ENCODE assay signal across 22 cellular contexts in genomic region chr1:36128905-36129206, GRCh38. TPM values are rescaled to one million over a fixed set of nuclear protein-coding genes. Genes with fewer than 3 reads are reported as not detected.
DNase-seq lines count a peak whose midpoint lies in the region; ATAC-seq, FAIRE-seq and TF ChIP-seq lines count a peak whose summit lies in the region.
"Had no signal": no experiment of that assay in that cellular context is flagged by ENCODE, and none has a peak within 500 bp of the region (broad histone marks: within the 10 kb centered on the region; RNA-seq: fewer than 3 reads in every experiment).

No MANE protein-coding gene starts in this region.

- CTCF ChIA-PET in HepG2 (lab: Yijun Ruan, JAX; ENCODE audit: low intra/inter-chr PET ratio, low total read pairs): no interaction called here

- no peak for TF ChIP-seq RAD21 in HepG2 (CRISPR knock-in tag; IDR thresholded peaks at IDR 0.05)

- H4K20me1 ChIP-seq in HepG2 (ENCODE audit: insufficient read depth, low read length): no peaks in the 10 kb centered on the region
- no peaks in the 10 kb centered on the region for H4K20me1 ChIP-seq in astrocyte (ENCODE audit: insufficient read depth, low read length)
- no peaks in the 10 kb centered on the region for H4K20me1 ChIP-seq in osteoblast (ENCODE audit: insufficient read depth, low read length)

- in situ Hi-C loops in HepG2 (cut with HindIII; ENCODE audit: extremely low pct_ligation_motif_present, low pct_unique_long_range_greater_than_20kb): no loop called here

- TF ChIP-seq CTCF in HepG2 (CRISPR knock-in tag; IDR thresholded peaks at IDR 0.05) (no peak), right lobe of liver (IDR thresholded peaks at IDR 0.05) (no peak), astrocyte (IDR thresholded peaks at IDR 0.05; ENCODE audit: insufficient read depth, low read depth, low read length) (no peak), osteoblast (IDR thresholded peaks at IDR 0.05; ENCODE audit: extremely low read depth, low read depth, low read length) (no peak)

- H3K4me1 Mint-ChIP-seq in astrocyte (ENCODE audit: low read depth, unreplicated experiment): peaks cover 29% of the 10 kb centered on the region

- intact Hi-C loops in HepG2 (cut with micrococcal nuclease; ENCODE audit: unreplicated experiment) (no loop called here), right lobe of liver (cut with DNase I) (no loop called here)

- POLR2A ChIA-PET in HepG2 (lab: Yijun Ruan, JAX): no interaction called here

- ATAC-seq in HepG2 (no peak), right lobe of liver (no peak), GM18909 (IDR thresholded peaks at IDR 0.05; ENCODE audit: poor library complexity, unreplicated experiment) (no peak)
- ATAC-seq: GM12878 had no signal

- TF ChIP-seq EP300 in HepG2 (IDR thresholded peaks at IDR 0.05; ENCODE audit: low read depth in 2 of 2, low read length in 2 of 2) (no peak), HepG2 (CRISPR knock-in tag; IDR thresholded peaks at IDR 0.05; ENCODE audit: borderline replicate concordance) (no peak)

- H3K9me3 ChIP-seq in HepG2 (ENCODE audit: low read length): no peaks in the 10 kb centered on the region
- no peaks in the 10 kb centered on the region for H3K9me3 ChIP-seq in right lobe of liver
- no peaks in the 10 kb centered on the region for H3K9me3 ChIP-seq in astrocyte (ENCODE audit: insufficient read depth, low read depth, low read length)
- no peaks in the 10 kb centered on the region for H3K9me3 ChIP-seq in osteoblast (ENCODE audit: low read depth, low read length)
- H3K9me3 ChIP-seq: BE2C; BLaER1 treated with 17β-estradiol and CSF1 and Interleukin-3, amounts not matched to agents 10 nM and 100 nM had no signal

- H3K36me3 ChIP-seq in HepG2 (replicated peaks in 1 of 2; ENCODE audit: control insufficient read depth in 1 of 2, insufficient read depth in 2 of 2, low read length in 2 of 2) (no peaks in the 10 kb centered on the region), right lobe of liver (no peaks in the 10 kb centered on the region), astrocyte (ENCODE audit: insufficient read depth, low read length) (no peaks in the 10 kb centered on the region), osteoblast (ENCODE audit: insufficient read depth, low read length) (no peaks in the 10 kb centered on the region)
- H3K36me3 ChIP-seq: BE2C; BLaER1 treated with 17β-estradiol and CSF1 and Interleukin-3, amounts not matched to agents 10 nM and 100 nM had no signal

- H3K9ac ChIP-seq in HepG2 (ENCODE audit: insufficient read depth, low read depth, low read length): no peak overlapping the region
- H3K9ac ChIP-seq in astrocyte (ENCODE audit: low read length): no peak overlapping the region
- H3K9ac ChIP-seq: BLaER1 treated with 17β-estradiol and CSF1 and Interleukin-3, amounts not matched to agents 10 nM and 100 nM had no signal

- H3K27ac Mint-ChIP-seq in astrocyte (ENCODE audit: unreplicated experiment): peak overlapping the region; percentile 75
- H3K27ac Mint-ChIP-seq: CD4-positive, alpha-beta T cell had no signal

- peaks cover 41% of the 10 kb centered on the region for H3K4me1 ChIP-seq in HepG2 (ENCODE audit: insufficient read depth, low read length)
- no peaks in the 10 kb centered on the region for H3K4me1 ChIP-seq in right lobe of liver
- peaks cover 17% of the 10 kb centered on the region for H3K4me1 ChIP-seq in astrocyte (ENCODE audit: insufficient read depth, low read length)
- peaks cover 27% of the 10 kb centered on the region for H3K4me1 ChIP-seq in osteoblast (ENCODE audit: insufficient read depth, low read length)
- H3K4me1 ChIP-seq: BE2C had no signal

- FAIRE-seq in HepG2 (lab: Jason Lieb, UNC) (no peak), astrocyte (lab: Jason Lieb, UNC) (no peak)
- FAIRE-seq: A204.1, D721Med, GM12878, H1 had no signal

- H3K79me2 ChIP-seq in HepG2 (ENCODE audit: insufficient read depth, low read length) (no peaks in the 10 kb centered on the region), astrocyte (ENCODE audit: insufficient read depth, low read length) (no peaks in the 10 kb centered on the region), osteoblast (ENCODE audit: insufficient read depth, low read length) (no peaks in the 10 kb centered on the region)

- H3K4me2 ChIP-seq in HepG2 (ENCODE audit: low read depth, low read length) (no peak overlapping the region), astrocyte (ENCODE audit: low read length) (no peak overlapping the region), osteoblast (ENCODE audit: insufficient read depth, low read length) (peak overlapping the region; percentile 36)

- 70% methylated on average over 2 of the region's 3 CpGs for whole genome bisulfite sequencing in HepG2 (ENCODE audit: low lambda C conversion rate)
- WGBS in right lobe of liver (ENCODE audit: insufficient coverage, low coverage, low lambda C conversion rate, missing lambda C conversion rate): 100% methylated on average over 3 of the region's 3 CpGs

- TF ChIP-seq POLR2A in HepG2 (IDR thresholded peaks at IDR 0.05; ENCODE audit: insufficient read depth in 1 of 2, low read depth in 2 of 2, low read length in 2 of 2): no peak
- TF ChIP-seq POLR2A in right lobe of liver (IDR thresholded peaks at IDR 0.05): no peak

- no peak overlapping the region for H3K4me3 ChIP-seq in HepG2 (replicated peaks in 1 of 3; ENCODE audit: insufficient read depth in 1 of 3, low read depth in 2 of 3, low read length in 3 of 3)
- H3K4me3 ChIP-seq in right lobe of liver: no peak overlapping the region
- H3K4me3 ChIP-seq in astrocyte (ENCODE audit: insufficient read depth, low read depth, low read length): no peak overlapping the region
- H3K4me3 ChIP-seq in osteoblast (ENCODE audit: insufficient read depth, low read length): no peak overlapping the region
- H3K4me3 ChIP-seq: BLaER1 treated with 17β-estradiol and CSF1 and Interleukin-3, amounts not matched to agents 10 nM and 100 nM; GM12878 had no signal

- peaks cover 18% of the 10 kb centered on the region for H3K27me3 Mint-ChIP-seq in astrocyte (ENCODE audit: low read depth, unreplicated experiment)

- no peak overlapping the region for H2AFZ ChIP-seq in HepG2 (ENCODE audit: low read length)
- no peak overlapping the region for H2AFZ ChIP-seq in astrocyte (ENCODE audit: low read depth, low read length)
- no peak overlapping the region for H2AFZ ChIP-seq in osteoblast (ENCODE audit: low read length)

- H3K36me3 Mint-ChIP-seq in astrocyte (ENCODE audit: low read depth, unreplicated experiment): no peaks in the 10 kb centered on the region
- H3K36me3 Mint-ChIP-seq: CD8-positive, alpha-beta memory T cell had no signal

- peaks cover 7 to 20% of the 10 kb centered on the region in 2 experiments; a peak in 4 of 5 replicates for H3K27me3 ChIP-seq in HepG2 (ENCODE audit: control insufficient read depth in 1 of 2, insufficient read depth in 2 of 2, low read length in 2 of 2)
- no peaks in the 10 kb centered on the region for H3K27me3 ChIP-seq in right lobe of liver
- peaks cover 9% of the 10 kb centered on the region for H3K27me3 ChIP-seq in astrocyte (ENCODE audit: insufficient read depth, low read length)
- H3K27me3 ChIP-seq in osteoblast (ENCODE audit: insufficient read depth, low read length): peaks cover 12% of the 10 kb centered on the region
- H3K27me3 ChIP-seq: BE2C had no signal

- no peak overlapping the region for H3K4me3 Mint-ChIP-seq in astrocyte (ENCODE audit: unreplicated experiment)
- H3K4me3 Mint-ChIP-seq: CD14-positive monocyte; CD4-positive, alpha-beta T cell; CD8-positive, alpha-beta memory T cell had no signal

- no peak overlapping the region for H3K27ac ChIP-seq in HepG2 (ENCODE audit: extremely low read length, insufficient read depth, low read length)
- no peak overlapping the region for H3K27ac ChIP-seq in right lobe of liver
- no peak overlapping the region for H3K27ac ChIP-seq in astrocyte (ENCODE audit: low read depth, low read length)
- H3K27ac ChIP-seq in osteoblast (ENCODE audit: low read depth, low read length): peak overlapping the region; percentile 16
- H3K27ac ChIP-seq: 22Rv1; BLaER1 treated with 17β-estradiol and CSF1 and Interleukin-3, amounts not matched to agents 10 nM and 100 nM had no signal

- H3K9me3 Mint-ChIP-seq in astrocyte (ENCODE audit: unreplicated experiment): peaks cover 2% of the 10 kb centered on the region
- H3K9me3 Mint-ChIP-seq: CD14-positive monocyte; CD4-positive, alpha-beta T cell; CD8-positive, alpha-beta memory T cell had no signal

- DNase-seq in HepG2 (ENCODE audit: low spot score) (no peak), right lobe of liver (no peak), astrocyte (ENCODE audit: low read depth) (no peak), osteoblast (ENCODE audit: insufficient read length, low spot score, missing footprints) (no peak), ecto neural progenitor cell (ENCODE audit: low spot score) (no peak)
- DNase-seq in effector CD4-positive, alpha-beta T cell: no peak
- DNase-seq: BE2C; CD4-positive, alpha-beta T cell; CD8-positive, alpha-beta memory T cell; DMS 273 treated with DMSO at 0.1 percent for 48 hours; DMS79; GDM1; H7; HCEC 1CT had no signal

- BruUV-seq in HepG2 (replicated peaks; lab: Mats Ljungman, UMichigan): no TSS peak

RNA-seq across cellular contexts. Expression of gene COL8A2, which starts 3.8 kb away (rescaled TPM):
- total RNA-seq in HepG2 (2016; rRNA removed; fragmentation: Illumina TruSeq; extraction: Trizol) (0.04 and 0.24 TPM in 2 replicates), right lobe of liver (under 1 TPM; 0.18 to 0.74 (median 0.52) TPM), astrocyte (3.4 and 10.8 TPM in 2 replicates), osteoblast (12.7 and 15.2 TPM in 2 replicates)
- total RNA-seq in HepG2 (2016; cell fraction: cytosol; rRNA removed; fragmentation: Illumina TruSeq; extraction: Trizol; ENCODE audit: low read depth): not detected in 2 replicates
- total RNA-seq in HepG2 (2016; cell fraction: insoluble cytoplasmic fraction; rRNA removed; fragmentation: Illumina TruSeq; extraction: Trizol): 0.04 and 0.09 TPM in 2 replicates
- 0.06 TPM in 1 of 2 replicates, not detected in the other for total RNA-seq in HepG2 (2016; cell fraction: membrane; rRNA removed; fragmentation: Illumina TruSeq; extraction: Trizol)
- total RNA-seq in HepG2 (2016; cell fraction: nucleus; rRNA removed; fragmentation: Illumina TruSeq; extraction: Trizol): 0.19 and 0.34 TPM in 2 replicates
- 0.13 and 0.24 TPM in 2 replicates for polyA plus RNA-seq in HepG2 (2011; rRNA removed)
- 0.21 and 0.22 TPM in 2 replicates for polyA plus RNA-seq in HepG2 (2011; cell fraction: cytosol; rRNA removed)
- polyA plus RNA-seq in HepG2 (2011; cell fraction: nucleus; rRNA removed): 0.52 and 0.53 TPM in 2 replicates
- 0.13 and 0.17 TPM in 2 replicates for polyA plus RNA-seq in HepG2 (2012)
- not detected in 2 replicates for polyA plus RNA-seq in HepG2 (2016; cell fraction: cytosol; fragmentation: Illumina TruSeq; extraction: Trizol; ENCODE audit: low read depth)
- polyA plus RNA-seq in HepG2 (2016; cell fraction: insoluble cytoplasmic fraction; fragmentation: Illumina TruSeq; extraction: Trizol; ENCODE audit: low read depth): 0.10 TPM in 1 of 2 replicates, not detected in the other
- polyA plus RNA-seq in HepG2 (2016; cell fraction: membrane; fragmentation: Illumina TruSeq; extraction: Trizol; ENCODE audit: low read depth): 0.03 TPM in 1 of 2 replicates, not detected in the other
- 0.20 TPM in 1 of 2 replicates, not detected in the other for polyA plus RNA-seq in HepG2 (2016; cell fraction: nucleus; fragmentation: Illumina TruSeq; extraction: Trizol; ENCODE audit: insufficient read depth, low read depth)
- 0.07 and 0.52 TPM in 2 replicates for polyA minus RNA-seq in HepG2 (2011; rRNA and poly(A)+ RNA removed; ENCODE audit: low replicate concordance)
- polyA minus RNA-seq in HepG2 (2011; cell fraction: cytosol; rRNA and poly(A)+ RNA removed): 0.20 and 0.26 TPM in 2 replicates
- polyA minus RNA-seq in HepG2 (2011; cell fraction: nucleus; rRNA and poly(A)+ RNA removed): 0.50 and 0.52 TPM in 2 replicates
- total RNA-seq: GM12878 had no signal
- polyA plus RNA-seq: CD8-positive, alpha-beta memory T cell had no signal

RNA-seq across cellular contexts. Expression of gene TRAPPC3, which starts 20.4 kb away (rescaled TPM):
- total RNA-seq in HepG2 (2016; rRNA removed; fragmentation: Illumina TruSeq; extraction: Trizol) (62.4 and 66.7 TPM in 2 replicates), right lobe of liver (10 to 100 TPM; 26.0 to 52.4 (median 30.9) TPM), astrocyte (87.1 and 87.6 TPM in 2 replicates), osteoblast (93.4 and 111 TPM in 2 replicates)
- 33.8 and 35.1 TPM in 2 replicates for total RNA-seq in HepG2 (2016; cell fraction: cytosol; rRNA removed; fragmentation: Illumina TruSeq; extraction: Trizol; ENCODE audit: low read depth)
- 67.4 and 70.9 TPM in 2 replicates for total RNA-seq in HepG2 (2016; cell fraction: insoluble cytoplasmic fraction; rRNA removed; fragmentation: Illumina TruSeq; extraction: Trizol)
- total RNA-seq in HepG2 (2016; cell fraction: membrane; rRNA removed; fragmentation: Illumina TruSeq; extraction: Trizol): 51.3 and 59.4 TPM in 2 replicates
- total RNA-seq in HepG2 (2016; cell fraction: nucleus; rRNA removed; fragmentation: Illumina TruSeq; extraction: Trizol): 32.1 and 40.4 TPM in 2 replicates
- polyA plus RNA-seq in HepG2 (2011; rRNA removed): 48.0 and 53.7 TPM in 2 replicates
- polyA plus RNA-seq in HepG2 (2011; cell fraction: cytosol; rRNA removed): 54.6 and 63.8 TPM in 2 replicates
- 23.5 and 23.9 TPM in 2 replicates for polyA plus RNA-seq in HepG2 (2011; cell fraction: nucleus; rRNA removed)
- 39.6 and 48.9 TPM in 2 replicates for polyA plus RNA-seq in HepG2 (2012)
- polyA plus RNA-seq in HepG2 (2016; cell fraction: cytosol; fragmentation: Illumina TruSeq; extraction: Trizol; ENCODE audit: low read depth): 32.8 and 40.4 TPM in 2 replicates
- 70.8 and 86.6 TPM in 2 replicates for polyA plus RNA-seq in HepG2 (2016; cell fraction: insoluble cytoplasmic fraction; fragmentation: Illumina TruSeq; extraction: Trizol; ENCODE audit: low read depth)
- polyA plus RNA-seq in HepG2 (2016; cell fraction: membrane; fragmentation: Illumina TruSeq; extraction: Trizol; ENCODE audit: low read depth): 45.9 and 53.3 TPM in 2 replicates
- polyA plus RNA-seq in HepG2 (2016; cell fraction: nucleus; fragmentation: Illumina TruSeq; extraction: Trizol; ENCODE audit: insufficient read depth, low read depth): 58.4 and 69.5 TPM in 2 replicates
- polyA minus RNA-seq in HepG2 (2011; rRNA and poly(A)+ RNA removed; ENCODE audit: low replicate concordance): 12.2 and 41.8 TPM in 2 replicates
- polyA minus RNA-seq in HepG2 (2011; cell fraction: cytosol; rRNA and poly(A)+ RNA removed): 16.1 and 26.3 TPM in 2 replicates
- polyA minus RNA-seq in HepG2 (2011; cell fraction: nucleus; rRNA and poly(A)+ RNA removed): 10.3 and 14.2 TPM in 2 replicates

RNA-seq across cellular contexts. Expression of gene MAP7D1, which starts 27.1 kb away (rescaled TPM):
- total RNA-seq in HepG2 (2016; rRNA removed; fragmentation: Illumina TruSeq; extraction: Trizol): 5.5 and 7.2 TPM in 2 replicates
- 2.9 and 3.9 TPM in 2 replicates for total RNA-seq in HepG2 (2016; cell fraction: cytosol; rRNA removed; fragmentation: Illumina TruSeq; extraction: Trizol; ENCODE audit: low read depth)
- 6.3 and 7.8 TPM in 2 replicates for total RNA-seq in HepG2 (2016; cell fraction: insoluble cytoplasmic fraction; rRNA removed; fragmentation: Illumina TruSeq; extraction: Trizol)
- total RNA-seq in HepG2 (2016; cell fraction: membrane; rRNA removed; fragmentation: Illumina TruSeq; extraction: Trizol): 4.2 TPM in 2 replicates
- 6.1 and 7.9 TPM in 2 replicates for total RNA-seq in HepG2 (2016; cell fraction: nucleus; rRNA removed; fragmentation: Illumina TruSeq; extraction: Trizol)
- polyA plus RNA-seq in HepG2 (2011; rRNA removed): 5.6 and 6.8 TPM in 2 replicates
- 4.7 and 5.2 TPM in 2 replicates for polyA plus RNA-seq in HepG2 (2011; cell fraction: cytosol; rRNA removed)
- polyA plus RNA-seq in HepG2 (2011; cell fraction: nucleus; rRNA removed): 14.7 and 14.9 TPM in 2 replicates
- polyA plus RNA-seq in HepG2 (2012): 7.7 and 14.1 TPM in 2 replicates
- 1.7 and 2.4 TPM in 2 replicates for polyA plus RNA-seq in HepG2 (2016; cell fraction: cytosol; fragmentation: Illumina TruSeq; extraction: Trizol; ENCODE audit: low read depth)
- 14.2 and 15.7 TPM in 2 replicates for polyA plus RNA-seq in HepG2 (2016; cell fraction: insoluble cytoplasmic fraction; fragmentation: Illumina TruSeq; extraction: Trizol; ENCODE audit: low read depth)
- polyA plus RNA-seq in HepG2 (2016; cell fraction: membrane; fragmentation: Illumina TruSeq; extraction: Trizol; ENCODE audit: low read depth): 4.5 and 4.6 TPM in 2 replicates
- polyA plus RNA-seq in HepG2 (2016; cell fraction: nucleus; fragmentation: Illumina TruSeq; extraction: Trizol; ENCODE audit: insufficient read depth, low read depth): 19.3 and 21.5 TPM in 2 replicates
- 8.3 and 16.3 TPM in 2 replicates for polyA minus RNA-seq in HepG2 (2011; rRNA and poly(A)+ RNA removed; ENCODE audit: low replicate concordance)
- 6.0 and 8.5 TPM in 2 replicates for polyA minus RNA-seq in HepG2 (2011; cell fraction: cytosol; rRNA and poly(A)+ RNA removed)
- polyA minus RNA-seq in HepG2 (2011; cell fraction: nucleus; rRNA and poly(A)+ RNA removed): 4.0 and 7.2 TPM in 2 replicates
- total RNA-seq in right lobe of liver: 10 to 100 TPM; 10.2 to 28.2 (median 15.8) TPM
- total RNA-seq in astrocyte: 259 and 271 TPM in 2 replicates
- 106 and 132 TPM in 2 replicates for total RNA-seq in osteoblast

RNA-seq across cellular contexts. Expression of gene ADPRS, which starts 40.2 kb away (rescaled TPM):
- total RNA-seq in HepG2 (2016; rRNA removed; fragmentation: Illumina TruSeq; extraction: Trizol) (30.6 and 31.7 TPM in 2 replicates), right lobe of liver (10 to 100 TPM in 3 of 6 experiments, 1 to 10 TPM in 3; 9.1 to 30.7 (median 14.9) TPM), astrocyte (28.7 and 32.2 TPM in 2 replicates), osteoblast (20.6 and 24.2 TPM in 2 replicates)
- 3.7 and 4.0 TPM in 2 replicates for total RNA-seq in HepG2 (2016; cell fraction: cytosol; rRNA removed; fragmentation: Illumina TruSeq; extraction: Trizol; ENCODE audit: low read depth)
- total RNA-seq in HepG2 (2016; cell fraction: insoluble cytoplasmic fraction; rRNA removed; fragmentation: Illumina TruSeq; extraction: Trizol): 28.9 and 29.6 TPM in 2 replicates
- 7.7 and 9.6 TPM in 2 replicates for total RNA-seq in HepG2 (2016; cell fraction: membrane; rRNA removed; fragmentation: Illumina TruSeq; extraction: Trizol)
- total RNA-seq in HepG2 (2016; cell fraction: nucleus; rRNA removed; fragmentation: Illumina TruSeq; extraction: Trizol): 12.3 and 14.5 TPM in 2 replicates
- polyA plus RNA-seq in HepG2 (2011; rRNA removed): 36.4 and 36.6 TPM in 2 replicates
- 34.1 and 41.6 TPM in 2 replicates for polyA plus RNA-seq in HepG2 (2011; cell fraction: cytosol; rRNA removed)
- polyA plus RNA-seq in HepG2 (2011; cell fraction: nucleus; rRNA removed): 22.4 and 24.6 TPM in 2 replicates
- polyA plus RNA-seq in HepG2 (2012): 16.7 and 20.9 TPM in 2 replicates
- 2.2 and 2.9 TPM in 2 replicates for polyA plus RNA-seq in HepG2 (2016; cell fraction: cytosol; fragmentation: Illumina TruSeq; extraction: Trizol; ENCODE audit: low read depth)
- polyA plus RNA-seq in HepG2 (2016; cell fraction: insoluble cytoplasmic fraction; fragmentation: Illumina TruSeq; extraction: Trizol; ENCODE audit: low read depth): 27.1 and 29.0 TPM in 2 replicates
- polyA plus RNA-seq in HepG2 (2016; cell fraction: membrane; fragmentation: Illumina TruSeq; extraction: Trizol; ENCODE audit: low read depth): 5.2 and 5.4 TPM in 2 replicates
- 22.0 and 25.1 TPM in 2 replicates for polyA plus RNA-seq in HepG2 (2016; cell fraction: nucleus; fragmentation: Illumina TruSeq; extraction: Trizol; ENCODE audit: insufficient read depth, low read depth)
- polyA minus RNA-seq in HepG2 (2011; rRNA and poly(A)+ RNA removed; ENCODE audit: low replicate concordance): 25.4 and 32.0 TPM in 2 replicates
- 11.0 and 12.9 TPM in 2 replicates for polyA minus RNA-seq in HepG2 (2011; cell fraction: cytosol; rRNA and poly(A)+ RNA removed)
- polyA minus RNA-seq in HepG2 (2011; cell fraction: nucleus; rRNA and poly(A)+ RNA removed): 5.2 and 5.3 TPM in 2 replicates

RNA-seq across cellular contexts. Expression of gene TEKT2, which starts 45.0 kb away (rescaled TPM):
- total RNA-seq in HepG2 (2016; rRNA removed; fragmentation: Illumina TruSeq; extraction: Trizol): 0.31 and 0.35 TPM in 2 replicates
- not detected in 2 replicates for total RNA-seq in HepG2 (2016; cell fraction: cytosol; rRNA removed; fragmentation: Illumina TruSeq; extraction: Trizol; ENCODE audit: low read depth)
- 0.16 and 0.45 TPM in 2 replicates for total RNA-seq in HepG2 (2016; cell fraction: insoluble cytoplasmic fraction; rRNA removed; fragmentation: Illumina TruSeq; extraction: Trizol)
- 0.19 and 0.34 TPM in 2 replicates for total RNA-seq in HepG2 (2016; cell fraction: membrane; rRNA removed; fragmentation: Illumina TruSeq; extraction: Trizol)
- 0.59 TPM in 1 of 2 replicates, not detected in the other for total RNA-seq in HepG2 (2016; cell fraction: nucleus; rRNA removed; fragmentation: Illumina TruSeq; extraction: Trizol)
- 0.24 and 0.38 TPM in 2 replicates for polyA plus RNA-seq in HepG2 (2011; rRNA removed)
- 0.12 and 0.19 TPM in 2 replicates for polyA plus RNA-seq in HepG2 (2011; cell fraction: cytosol; rRNA removed)
- polyA plus RNA-seq in HepG2 (2011; cell fraction: nucleus; rRNA removed): 0.57 and 1.3 TPM in 2 replicates
- polyA plus RNA-seq in HepG2 (2012): 0.35 and 0.38 TPM in 2 replicates
- 0.07 and 0.11 TPM in 2 replicates for polyA plus RNA-seq in HepG2 (2016; cell fraction: cytosol; fragmentation: Illumina TruSeq; extraction: Trizol; ENCODE audit: low read depth)
- 0.21 TPM in 2 replicates for polyA plus RNA-seq in HepG2 (2016; cell fraction: insoluble cytoplasmic fraction; fragmentation: Illumina TruSeq; extraction: Trizol; ENCODE audit: low read depth)
- polyA plus RNA-seq in HepG2 (2016; cell fraction: membrane; fragmentation: Illumina TruSeq; extraction: Trizol; ENCODE audit: low read depth): 0.10 and 0.25 TPM in 2 replicates
- 0.45 and 0.79 TPM in 2 replicates for polyA plus RNA-seq in HepG2 (2016; cell fraction: nucleus; fragmentation: Illumina TruSeq; extraction: Trizol; ENCODE audit: insufficient read depth, low read depth)
- 0.84 TPM in 1 of 2 replicates, not detected in the other for polyA minus RNA-seq in HepG2 (2011; rRNA and poly(A)+ RNA removed; ENCODE audit: low replicate concordance)
- polyA minus RNA-seq in HepG2 (2011; cell fraction: cytosol; rRNA and poly(A)+ RNA removed): not detected in 2 replicates
- polyA minus RNA-seq in HepG2 (2011; cell fraction: nucleus; rRNA and poly(A)+ RNA removed): 0.62 and 0.64 TPM in 2 replicates
- not detected for total RNA-seq in right lobe of liver
- total RNA-seq in astrocyte: 0.38 and 0.39 TPM in 2 replicates
- total RNA-seq in osteoblast: 0.29 TPM in 1 of 2 replicates, not detected in the other
- total RNA-seq: CD8-positive, alpha-beta memory T cell; GM12878 had no signal
- polyA plus RNA-seq: CD14-positive monocyte; CD8-positive, alpha-beta memory T cell had no signal
